In the genomic region with DNA sequence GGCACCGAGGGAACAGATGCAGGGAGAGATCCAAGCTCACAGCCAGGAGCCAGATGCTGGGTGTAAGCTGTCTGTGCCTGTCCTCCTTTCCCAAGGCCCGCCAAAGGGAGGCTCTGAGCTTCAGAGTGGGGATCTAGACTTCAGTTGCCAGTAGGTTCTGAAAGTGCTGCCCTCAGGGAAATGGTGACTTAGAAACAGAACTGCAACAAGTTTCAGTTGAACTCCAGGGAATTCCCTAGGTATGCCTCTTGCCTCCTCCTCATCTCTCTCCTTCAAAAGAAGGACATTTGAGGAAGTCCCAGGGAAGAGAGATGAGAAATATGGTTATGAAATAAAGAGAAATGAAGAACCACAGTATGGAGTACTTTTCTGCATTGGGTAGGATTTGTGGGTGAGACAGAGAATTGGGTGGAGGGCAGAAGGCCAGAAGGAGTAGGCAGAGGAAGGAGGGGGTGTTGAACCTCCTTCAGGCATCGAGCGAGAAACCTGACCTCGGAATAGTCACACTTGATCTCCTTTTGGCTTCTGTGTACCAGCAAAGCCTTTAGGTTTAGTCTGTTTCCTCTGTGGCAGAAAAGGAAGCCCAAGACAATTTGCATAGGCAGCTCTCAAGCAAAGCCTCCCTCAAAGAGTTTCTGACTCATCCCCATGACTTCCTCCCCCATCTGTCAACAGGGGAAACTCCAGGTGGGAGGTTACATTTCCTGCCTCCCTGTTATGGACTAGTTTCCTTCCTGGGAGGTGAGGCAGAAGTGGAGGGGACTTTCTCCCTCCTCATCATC, we compare ENCODE assay signal across 9 cellular contexts. TPM values are rescaled to one million over a fixed set of nuclear protein-coding genes. Genes with fewer than 3 reads are reported as not detected.
DNase-seq lines count a peak whose midpoint lies in the region; ATAC-seq and TF ChIP-seq lines count a peak whose summit lies in the region.
"Had no signal": no experiment of that assay in that cellular context is flagged by ENCODE, and none has a peak within 500 bp of the region (broad histone marks: within the 10 kb centered on the region; RNA-seq: fewer than 3 reads in every experiment).

No MANE protein-coding gene starts in this region.

- in situ Hi-C loops in brain microvascular endothelial cell (cut with HindIII; ENCODE audit: low pct_ligation_motif_present, low sequenced_read_pairs) = no loop called here

- no peaks in the 10 kb centered on the region for H3K9me3 Mint-ChIP-seq in T-helper 2 cell treated with Interferon-gamma antibody and Interleukin-4, amounts not matched to agents 5 μg/mL and 100 μg/mL, for 36 hours

- no peaks in the 10 kb centered on the region for H3K36me3 Mint-ChIP-seq in T-helper 2 cell treated with Interferon-gamma antibody and Interleukin-4, amounts not matched to agents 5 μg/mL and 100 μg/mL, for 36 hours (ENCODE audit: low read depth)

- no peak overlapping the region for H3K4me3 ChIP-seq in brain microvascular endothelial cell (ENCODE audit: low read depth, low read length)

- H3K27ac Mint-ChIP-seq in T-helper 2 cell treated with Interferon-gamma antibody and Interleukin-4, amounts not matched to agents 5 μg/mL and 100 μg/mL, for 36 hours = peak overlapping the region; percentile 71
- H3K27ac Mint-ChIP-seq: dendritic cell treated with granulocyte-macrophage colony-stimulating factor and Interleukin-4, amounts not matched to agents 40 ng/mL and 50 ng/mL, for 4 days had no signal

- no peak for TF ChIP-seq CTCF in brain microvascular endothelial cell (IDR thresholded peaks at IDR 0.05; ENCODE audit: low read depth, low read length, missing control alignments)

- H3K4me3 Mint-ChIP-seq in T-helper 2 cell treated with Interferon-gamma antibody and Interleukin-4, amounts not matched to agents 5 μg/mL and 100 μg/mL, for 36 hours = peak overlapping the region; percentile 20
- H3K4me3 Mint-ChIP-seq: dendritic cell treated with granulocyte-macrophage colony-stimulating factor and Interleukin-4, amounts not matched to agents 40 ng/mL and 50 ng/mL, for 4 days had no signal

- peak overlapping the region; percentile 2 for H3K27ac ChIP-seq in brain microvascular endothelial cell

- DNase-seq in EL = peak; percentile 87
- DNase-seq in HT1080 (ENCODE audit: low read depth) = peak; percentile 96
- DNase-seq in T-helper 2 cell treated with Interferon-gamma antibody and Interleukin-4, amounts not matched to agents 5 μg/mL and 100 μg/mL, for 36 hours (ENCODE audit: low spot score) = peak; percentile 81
- peak; percentile 74 for DNase-seq in brain microvascular endothelial cell
- DNase-seq in lung microvascular endothelial cell (ENCODE audit: low read depth in 2 of 2) = peak; percentile 59 to 95
- DNase-seq in stimulated activated naive CD8-positive, alpha-beta T cell treated with anti-CD3 and anti-CD28 coated beads, Interleukin-15, Interleukin-2, amounts not matched to agents 100 U/mL and 50 U/mL, for 24 hours = peak; percentile 68
- DNase-seq in C1 segment of cervical spinal cord (lab: John Stamatoyannopoulos, UW) = no peak

- peak; percentile 93 for ATAC-seq in GM21515 (IDR thresholded peaks at IDR 0.05; ENCODE audit: unreplicated experiment)
- ATAC-seq in stimulated activated naive CD8-positive, alpha-beta T cell treated with anti-CD3 and anti-CD28 coated beads, Interleukin-15, Interleukin-2, amounts not matched to agents 100 U/mL and 50 U/mL, for 24 hours = peak; percentile 96

- no peaks in the 10 kb centered on the region for H3K36me3 ChIP-seq in brain microvascular endothelial cell (replicated peaks)

- H3K4me1 Mint-ChIP-seq in T-helper 2 cell treated with Interferon-gamma antibody and Interleukin-4, amounts not matched to agents 5 μg/mL and 100 μg/mL, for 36 hours (ENCODE audit: low read depth) = peaks cover 12% of the 10 kb centered on the region

- no peaks in the 10 kb centered on the region for H3K27me3 ChIP-seq in brain microvascular endothelial cell (replicated peaks)

- peaks cover 20% of the 10 kb centered on the region for H3K27me3 Mint-ChIP-seq in T-helper 2 cell treated with Interferon-gamma antibody and Interleukin-4, amounts not matched to agents 5 μg/mL and 100 μg/mL, for 36 hours (ENCODE audit: low read depth)
- H3K27me3 Mint-ChIP-seq: dendritic cell treated with granulocyte-macrophage colony-stimulating factor and Interleukin-4, amounts not matched to agents 40 ng/mL and 50 ng/mL, for 4 days had no signal

RNA-seq across cellular contexts. Expression of a gene that starts 45.7 kb away (rescaled TPM):
- total RNA-seq in HT1080 (2014; rRNA removed; shearing (Covaris generic)) = 0.26 TPM in 1 of 2 replicates, not detected in the other
- polyA plus RNA-seq in HT1080 (2015; cell fraction: cytosol; rRNA removed) = 0.08 TPM in 1 of 2 replicates, not detected in the other
- 0.57 TPM in 1 of 2 replicates, not detected in the other for polyA plus RNA-seq in HT1080 (2015; cell fraction: nucleus; rRNA removed)
- 0.60 and 3.7 TPM in 2 replicates for total RNA-seq in lung microvascular endothelial cell

Comparison
In these comparisons a context has a peak if more than half of its experiments do, and no peak if none do; other contexts are left out.
1. DNase-seq: peak in EL (single experiment), HT1080 (single experiment), T-helper 2 cell treated with Interferon-gamma antibody and Interleukin-4, amounts not matched to agents 5 μg/mL and 100 μg/mL, for 36 hours (single experiment), brain microvascular endothelial cell (single experiment), lung microvascular endothelial cell (2 of 2) and stimulated activated naive CD8-positive, alpha-beta T cell treated with anti-CD3 and anti-CD28 coated beads, Interleukin-15, Interleukin-2, amounts not matched to agents 100 U/mL and 50 U/mL, for 24 hours (single experiment); none in C1 segment of cervical spinal cord (0 of 14).